Comparison of ENCODE assay signal across 19 cellular contexts in genomic region chr16:52548261-52549010, GRCh38. TPM values are rescaled to one million over a fixed set of nuclear protein-coding genes. Genes with fewer than 3 reads are reported as not detected.
DNase-seq lines count a peak whose midpoint lies in the region; ATAC-seq and TF ChIP-seq lines count a peak whose summit lies in the region.
"Had no signal": no experiment of that assay in that cellular context is flagged by ENCODE, and none has a peak within 500 bp of the region (broad histone marks: within the 10 kb centered on the region; RNA-seq: fewer than 3 reads in every experiment).

No MANE protein-coding gene starts in this region.

- no peaks in the 10 kb centered on the region for H3K9me3 ChIP-seq in HUES6 (ENCODE audit: control insufficient read depth, insufficient read depth, low read depth, low read length)
- no peaks in the 10 kb centered on the region for H3K9me3 ChIP-seq in neural progenitor cell (ENCODE audit: low read depth)
- H3K9me3 ChIP-seq in testis = no peaks in the 10 kb centered on the region
- H3K9me3 ChIP-seq: BLaER1, tibial artery had no signal

- H3K4me3 Mint-ChIP-seq in brain = peak overlapping the region; percentile 78 to 94 (median 88)
- H3K4me3 Mint-ChIP-seq in neural progenitor cell = peak overlapping the region; percentile 93

- peaks cover 60% of the 10 kb centered on the region for H3F3A ChIP-seq in neural progenitor cell (ENCODE audit: low read depth)

- DNase-seq in neural progenitor cell (ENCODE audit: low spot score) = peak; percentile 53
- no peak for DNase-seq in testis
- no peak for DNase-seq in GM19240 (ENCODE audit: insufficient read length, low spot score)
- no peak for DNase-seq in NK-92 (lab: John Stamatoyannopoulos, UW; ENCODE audit: unreplicated experiment)
- DNase-seq in activated effector memory CD4-positive, alpha-beta T cell treated with anti-CD3 and anti-CD28 coated beads, Interleukin-2, amount 50 U/mL, for 16 hours = no peak
- DNase-seq: activated CD4-positive, alpha-beta T cell treated with anti-CD3 and anti-CD28 coated beads for 48 hours; activated T-cell treated with anti-CD3 and anti-CD28 coated beads for 4 hours; natural killer cell; NCI-H2029; Right ventricle myocardium superior; tibial artery had no signal

- H3K4me1 Mint-ChIP-seq in brain (peaks cover 50% of the 10 kb centered on the region), neural progenitor cell (peaks cover 57% of the 10 kb centered on the region)
- H3K4me1 Mint-ChIP-seq: natural killer cell had no signal

- H3K27me3 ChIP-seq in HUES6 (ENCODE audit: control insufficient read depth, insufficient read depth, low read length) = peaks cover 80% of the 10 kb centered on the region
- no peaks in the 10 kb centered on the region for H3K27me3 ChIP-seq in neural progenitor cell
- H3K27me3 ChIP-seq in testis = no peaks in the 10 kb centered on the region

- H3K36me3 Mint-ChIP-seq in brain (no peaks in the 10 kb centered on the region), neural progenitor cell (peaks cover 5% of the 10 kb centered on the region)

- H2AFZ ChIP-seq in neural progenitor cell (replicated peaks) = no peak overlapping the region

- H3K27ac ChIP-seq in HUES6 (ENCODE audit: low read depth, low read length) (no peak overlapping the region), neural progenitor cell (no peak overlapping the region), testis (no peak overlapping the region)
- H3K27ac ChIP-seq: BLaER1, HL-60, tibial artery had no signal

- WGBS in testis, 2 donors = 34 to 40% methylated on average over 10 of the region's 10 CpGs

- TF ChIP-seq CTCF in brain (conservative IDR thresholded peaks at IDR 0.05) = no peak
- no peak for TF ChIP-seq CTCF in neural progenitor cell (IDR thresholded peaks at IDR 0.05)
- TF ChIP-seq CTCF in testis (IDR thresholded peaks at IDR 0.05) = no peak

- intact Hi-C loops in testis (cut with DNase I; ENCODE audit: low total_unique reads) = no loop called here

- H3K4me3 ChIP-seq in HUES6 (ENCODE audit: low read depth, low read length) (peak overlapping the region; percentile 71), neural progenitor cell (peak overlapping the region; percentile 86), testis (peak overlapping the region in 1 of 2 donors; percentile 5)
- H3K4me3 ChIP-seq: tibial artery had no signal

- peak overlapping the region; percentile 98 for H3K4me2 ChIP-seq in neural progenitor cell

- peak; percentile 70 for ATAC-seq in GM18907 (IDR thresholded peaks at IDR 0.05; ENCODE audit: unreplicated experiment)
- ATAC-seq: esophagus mucosa, natural killer cell had no signal

- no peaks in the 10 kb centered on the region for H3K36me3 ChIP-seq in HUES6 (ENCODE audit: control insufficient read depth, insufficient read depth, low read length)
- H3K36me3 ChIP-seq in neural progenitor cell = no peaks in the 10 kb centered on the region
- H3K36me3 ChIP-seq in testis (ENCODE audit: low read depth, missing control alignments) = no peaks in the 10 kb centered on the region
- H3K36me3 ChIP-seq: BLaER1, tibial artery had no signal

- H3K27me3 Mint-ChIP-seq in brain = peaks cover 16% of the 10 kb centered on the region
- peaks cover 8% of the 10 kb centered on the region for H3K27me3 Mint-ChIP-seq in neural progenitor cell (ENCODE audit: insufficient read depth, low read depth)

- H3K27ac Mint-ChIP-seq in brain (peak overlapping the region in 4 of 5 experiments; percentile 69 to 99 (median 90)), neural progenitor cell (no peak overlapping the region)
- H3K27ac Mint-ChIP-seq: natural killer cell had no signal

- peaks cover 0 to 3% (median 0%) of the 10 kb centered on the region in 5 experiments for H3K9me3 Mint-ChIP-seq in brain
- peaks cover 2% of the 10 kb centered on the region for H3K9me3 Mint-ChIP-seq in neural progenitor cell

- no peak overlapping the region for H3K9ac ChIP-seq in HUES6 (ENCODE audit: low read length)
- H3K9ac ChIP-seq in neural progenitor cell = no peak overlapping the region
- H3K9ac ChIP-seq: BLaER1 had no signal

- peaks cover 29% of the 10 kb centered on the region for H3K4me1 ChIP-seq in HUES6 (ENCODE audit: control insufficient read depth, insufficient read depth, low read length)
- peaks cover 57% of the 10 kb centered on the region for H3K4me1 ChIP-seq in neural progenitor cell
- peaks cover 11% of the 10 kb centered on the region for H3K4me1 ChIP-seq in testis

- peaks cover 36% of the 10 kb centered on the region for H3K79me2 ChIP-seq in neural progenitor cell (ENCODE audit: low read depth)

- H4K20me1 ChIP-seq in neural progenitor cell (ENCODE audit: low read depth) = peaks cover 35% of the 10 kb centered on the region
- H4K20me1 ChIP-seq: BLaER1 had no signal

- TF ChIP-seq POLR2A in testis (IDR thresholded peaks at IDR 0.05) = no peak

RNA-seq across cellular contexts. Expression of gene TOX3, which starts 1.5 kb away (rescaled TPM):
- polyA plus RNA-seq in brain (ENCODE audit: insufficient read depth, low read depth, low replicate concordance) = 38.1 TPM
- 44.2 and 48.1 TPM in 2 replicates for total RNA-seq in neural progenitor cell (ENCODE audit: low replicate concordance)
- under 1 TPM; 0.25 to 0.87 TPM for total RNA-seq in testis
- polyA plus RNA-seq in testis (ENCODE audit: insufficient read depth, low read depth, low replicate concordance) = 1.1 TPM
- total RNA-seq: LHCN-M2; natural killer cell; Right ventricle myocardium superior; T-helper 2 cell treated with Interferon-gamma antibody and Interleukin-4, amounts not matched to agents 100 ng/mL and 5 ng/mL, for 36 hours had no signal

Comparison
In these comparisons a context has a peak if more than half of its experiments do, and no peak if none do; other contexts are left out.
1. RNA of gene TOX3, which starts 1.5 kb away (total RNA-seq): 44.2 to 48.1 TPM in neural progenitor cell; 0.25 to 0.87 TPM in testis; every median in the first group is over 10 times any median in the second.